Comparison of ENCODE assay signal across 24 cellular contexts in genomic region chr7:84663224-84663623, GRCh38.
DNase-seq lines count a peak whose midpoint lies in the region; TF ChIP-seq lines count a peak whose summit lies in the region.
"Had no signal": no experiment of that assay in that cellular context is flagged by ENCODE, and none has a peak within 500 bp of the region (broad histone marks: within the 10 kb centered on the region; RNA-seq: fewer than 3 reads in every experiment).

No MANE protein-coding gene starts in this region.

- H3K4me3 ChIP-seq in epithelial cell of esophagus (ENCODE audit: low read length) (no peak overlapping the region), sigmoid colon (peak overlapping the region in 3 of 4 donors; percentile 6 to 19 (median 18))
- H3K4me3 ChIP-seq: BLaER1 had no signal

- no peaks in the 10 kb centered on the region for H3K4me1 Mint-ChIP-seq in activated naive CD4-positive, alpha-beta T cell treated with anti-CD3 and anti-CD28 coated beads, Interleukin-2, amount 10 ng/mL, durations not matched to agents 7 days and 5 days
- H3K4me1 Mint-ChIP-seq: activated CD4-positive, alpha-beta T cell treated with anti-CD3 and anti-CD28 coated beads, Interleukin-2, amount 10 ng/mL, durations not matched to agents 24 days and 14 days; memory B cell; naive B cell; stimulated activated effector memory CD8-positive, alpha-beta T cell treated with anti-CD3 and anti-CD28 coated beads, Interleukin-12 subunit alpha, Interleukin-12 subunit beta, amount 100 ng/mL, for 72 hours had no signal

- no peak overlapping the region for H3K27ac ChIP-seq in sigmoid colon
- H3K27ac ChIP-seq: BLaER1, VCaP had no signal

- intact Hi-C loops in sigmoid colon (cut with DNase I), result no loop called here

- H3K27ac Mint-ChIP-seq in activated naive CD4-positive, alpha-beta T cell treated with anti-CD3 and anti-CD28 coated beads, Interleukin-2, amount 10 ng/mL, durations not matched to agents 7 days and 5 days, result no peak overlapping the region
- H3K27ac Mint-ChIP-seq: activated CD4-positive, alpha-beta T cell treated with anti-CD3 and anti-CD28 coated beads, Interleukin-2, amount 10 ng/mL, durations not matched to agents 24 days and 14 days; memory B cell; naive B cell; stimulated activated effector memory CD8-positive, alpha-beta T cell treated with anti-CD3 and anti-CD28 coated beads, Interleukin-12 subunit alpha, Interleukin-12 subunit beta, amount 100 ng/mL, for 72 hours; T-helper 2 cell treated with Interferon-gamma antibody and Interleukin-4, amounts not matched to agents 5 μg/mL and 100 μg/mL, for 36 hours had no signal

- no peaks in the 10 kb centered on the region for H3K36me3 Mint-ChIP-seq in activated naive CD4-positive, alpha-beta T cell treated with anti-CD3 and anti-CD28 coated beads, Interleukin-2, amount 10 ng/mL, durations not matched to agents 7 days and 5 days
- H3K36me3 Mint-ChIP-seq: memory B cell; naive B cell; stimulated activated effector memory CD8-positive, alpha-beta T cell treated with anti-CD3 and anti-CD28 coated beads, Interleukin-12 subunit alpha, Interleukin-12 subunit beta, amount 100 ng/mL, for 72 hours had no signal

- no peak overlapping the region for H3K4me3 Mint-ChIP-seq in activated naive CD4-positive, alpha-beta T cell treated with anti-CD3 and anti-CD28 coated beads, Interleukin-2, amount 10 ng/mL, durations not matched to agents 7 days and 5 days
- H3K4me3 Mint-ChIP-seq: activated CD4-positive, alpha-beta T cell treated with anti-CD3 and anti-CD28 coated beads, Interleukin-2, amount 10 ng/mL, durations not matched to agents 24 days and 14 days; memory B cell; naive B cell; stimulated activated effector memory CD8-positive, alpha-beta T cell treated with anti-CD3 and anti-CD28 coated beads, Interleukin-12 subunit alpha, Interleukin-12 subunit beta, amount 100 ng/mL, for 72 hours; T-helper 2 cell treated with Interferon-gamma antibody and Interleukin-4, amounts not matched to agents 5 μg/mL and 100 μg/mL, for 36 hours had no signal

- no peaks in the 10 kb centered on the region for H3K27me3 ChIP-seq in sigmoid colon
- H3K27me3 ChIP-seq: BLaER1 had no signal

- no peaks in the 10 kb centered on the region for H3K9me3 Mint-ChIP-seq in activated naive CD4-positive, alpha-beta T cell treated with anti-CD3 and anti-CD28 coated beads, Interleukin-2, amount 10 ng/mL, durations not matched to agents 7 days and 5 days
- H3K9me3 Mint-ChIP-seq: activated CD4-positive, alpha-beta T cell treated with anti-CD3 and anti-CD28 coated beads, Interleukin-2, amount 10 ng/mL, durations not matched to agents 24 days and 14 days; naive B cell; T-helper 2 cell treated with Interferon-gamma antibody and Interleukin-4, amounts not matched to agents 5 μg/mL and 100 μg/mL, for 36 hours had no signal

- CTCF ChIA-PET in activated naive CD4-positive, alpha-beta T cell treated with anti-CD3 and anti-CD28 coated beads, Interleukin-2, amount 10 ng/mL, durations not matched to agents 7 days and 5 days (lab: Charles Lee), result no interaction called here

- TF ChIP-seq POLR2A in sigmoid colon (IDR thresholded peaks at IDR 0.05), result no peak

- no peak for TF ChIP-seq EP300 in sigmoid colon (IDR thresholded peaks at IDR 0.05)

- DNase-seq in ELR (ENCODE audit: low read depth) (peak; percentile 14), NCI-H69 (lab: John Stamatoyannopoulos, UW) (peak; percentile 17), epithelial cell of esophagus (ENCODE audit: low read depth) (peak; percentile 50), sigmoid colon (no peak), DMS153 (lab: John Stamatoyannopoulos, UW) (no peak), 8988T (no peak), middle frontal gyrus (ENCODE audit: extremely low spot score, low spot score) (no peak)
- DNase-seq in activated naive CD4-positive, alpha-beta T cell treated with anti-CD3 and anti-CD28 coated beads, Interleukin-2, amount 10 ng/mL, durations not matched to agents 7 days and 5 days, result no peak
- DNase-seq: activated CD4-positive, alpha-beta T cell treated with anti-CD3 and anti-CD28 coated beads, Interleukin-2, amount 10 ng/mL, durations not matched to agents 24 days and 14 days; activated naive CD4-positive, alpha-beta T cell treated with anti-CD3 and anti-CD28 coated beads, Interleukin-2, amount 50 U/mL, for 16 hours; anterior cingulate cortex; caudate nucleus; COR-L47; head of caudate nucleus; KBM-7; left colon; naive B cell; NCI-H1436; stimulated activated CD4-positive, alpha-beta T cell treated with anti-CD3 and anti-CD28 coated beads, Interleukin-2, amount 100 ng/mL, for 48 hours had no signal

- no peaks in the 10 kb centered on the region for H3K36me3 ChIP-seq in sigmoid colon
- H3K36me3 ChIP-seq: BLaER1 had no signal

- no peaks in the 10 kb centered on the region for H3K27me3 Mint-ChIP-seq in activated naive CD4-positive, alpha-beta T cell treated with anti-CD3 and anti-CD28 coated beads, Interleukin-2, amount 10 ng/mL, durations not matched to agents 7 days and 5 days
- H3K27me3 Mint-ChIP-seq: activated CD4-positive, alpha-beta T cell treated with anti-CD3 and anti-CD28 coated beads, Interleukin-2, amount 10 ng/mL, durations not matched to agents 24 days and 14 days; memory B cell; naive B cell had no signal

- H3K4me1 ChIP-seq in sigmoid colon, result peaks cover 0 to 12% (median 3%) of the 10 kb centered on the region in 4 donors
- H3K4me1 ChIP-seq: BLaER1 had no signal

- 85 to 92% methylated on average over 1 of the region's 1 CpG for WGBS in sigmoid colon, 2 donors

- TF ChIP-seq CTCF in epithelial cell of esophagus (IDR thresholded peaks at IDR 0.05; ENCODE audit: insufficient read depth, low read depth, low read length, missing control alignments), result no peak
- TF ChIP-seq CTCF in sigmoid colon (IDR thresholded peaks at IDR 0.05), result no peak

- H3K9me3 ChIP-seq in sigmoid colon, result no peaks in the 10 kb centered on the region
- H3K9me3 ChIP-seq: BLaER1 had no signal

Comparison
In these comparisons a context has a peak if more than half of its experiments do, and no peak if none do; other contexts are left out.
1. DNase-seq: peak in ELR (single experiment), NCI-H69 (single experiment) and epithelial cell of esophagus (single experiment); none in sigmoid colon (single experiment), DMS153 (single experiment), 8988T (single experiment), activated naive CD4-positive, alpha-beta T cell treated with anti-CD3 and anti-CD28 coated beads, Interleukin-2, amount 10 ng/mL, durations not matched to agents 7 days and 5 days (single experiment) and middle frontal gyrus (single experiment).